Comparison of ENCODE assay signal across 21 cellular contexts in the genomic region with DNA sequence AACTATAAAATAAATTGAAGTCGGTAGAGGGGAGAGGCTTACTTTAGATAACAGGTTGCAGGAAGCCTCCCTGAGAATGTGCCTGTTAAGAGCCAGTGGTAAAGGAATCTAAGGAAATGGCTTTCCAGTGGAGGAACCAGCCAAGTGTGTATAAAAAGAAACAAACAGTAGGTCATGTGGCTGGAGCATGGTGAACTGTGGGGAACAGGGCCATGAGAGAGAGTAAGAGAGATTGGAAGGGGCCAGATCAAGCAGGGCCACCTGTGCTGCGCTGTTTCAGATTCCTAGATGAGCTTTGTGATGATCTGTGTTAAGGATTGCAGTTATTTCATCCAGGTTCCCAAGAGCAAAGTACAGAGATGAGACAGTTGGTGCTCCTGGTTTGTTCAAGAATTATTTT.
"Had no signal": no experiment of that assay in that cellular context is flagged by ENCODE, and none has a peak within 500 bp of the region (broad histone marks: within the 10 kb centered on the region; RNA-seq: fewer than 3 reads in every experiment).

No MANE protein-coding gene starts in this region.

- H3K36me3 ChIP-seq: ascending aorta, cardiac muscle cell, lower lobe of right lung, neutrophil, tibial nerve, WERI-Rb-1 had no signal

- H3K4me1 ChIP-seq: ascending aorta, lower lobe of right lung, tibial nerve had no signal

- ATAC-seq: activated CD4-positive, CD25-positive, alpha-beta regulatory T cell treated with anti-CD3 and anti-CD28 coated beads, Interleukin-2, amount 50 U/mL, for 24 hours; left colon; lower lobe of right lung; natural killer cell had no signal

- H3K27ac ChIP-seq: ascending aorta, cardiac muscle cell, lower lobe of right lung, neutrophil, tibial nerve, WERI-Rb-1 had no signal

- H3K9me3 ChIP-seq: ascending aorta, lower lobe of right lung, neutrophil, tibial nerve had no signal

- DNase-seq: activated CD4-positive, alpha-beta memory T cell treated with anti-CD3 and anti-CD28 coated beads for 36 hours; activated CD4-positive, alpha-beta T cell treated with anti-CD3 and anti-CD28 coated beads, Interleukin-2, amount 10 ng/mL, durations not matched to agents 24 days and 14 days; activated CD8-positive, alpha-beta memory T cell treated with anti-CD3 and anti-CD28 coated beads, Interleukin-2, amount 50 U/mL, for 48 hours; activated gamma-delta T cell; activated naive CD4-positive, alpha-beta T cell treated with anti-CD3 and anti-CD28 coated beads, Interleukin-2, amount 10 ng/mL, durations not matched to agents 7 days and 5 days; activated naive CD8-positive, alpha-beta T cell treated with anti-CD3 and anti-CD28 coated beads, Interleukin-2, amount 10 ng/mL, durations not matched to agents 7 days and 5 days; activated T-cell treated with anti-CD3 and anti-CD28 coated beads, Interleukin-2, amount 50 U/mL, for 24 hours; left colon; lower lobe of right lung; mesenchymal stem cell; natural killer cell; stimulated activated CD4-positive, alpha-beta T cell treated with anti-CD3 and anti-CD28 coated beads, Interleukin-15, amount 100 ng/mL, for 24 hours; stimulated activated naive CD4-positive, alpha-beta T cell treated with Interleukin-2 at 50 U/mL for 16 hours; SW 1271; T-helper 9 cell; WERI-Rb-1 had no signal

- H3K27me3 ChIP-seq: ascending aorta, cardiac muscle cell, neutrophil, tibial nerve had no signal

- H3K4me3 ChIP-seq: ascending aorta, cardiac muscle cell, lower lobe of right lung, tibial nerve had no signal
